ENCODE assay signal across 8 cellular contexts in the genomic region with DNA sequence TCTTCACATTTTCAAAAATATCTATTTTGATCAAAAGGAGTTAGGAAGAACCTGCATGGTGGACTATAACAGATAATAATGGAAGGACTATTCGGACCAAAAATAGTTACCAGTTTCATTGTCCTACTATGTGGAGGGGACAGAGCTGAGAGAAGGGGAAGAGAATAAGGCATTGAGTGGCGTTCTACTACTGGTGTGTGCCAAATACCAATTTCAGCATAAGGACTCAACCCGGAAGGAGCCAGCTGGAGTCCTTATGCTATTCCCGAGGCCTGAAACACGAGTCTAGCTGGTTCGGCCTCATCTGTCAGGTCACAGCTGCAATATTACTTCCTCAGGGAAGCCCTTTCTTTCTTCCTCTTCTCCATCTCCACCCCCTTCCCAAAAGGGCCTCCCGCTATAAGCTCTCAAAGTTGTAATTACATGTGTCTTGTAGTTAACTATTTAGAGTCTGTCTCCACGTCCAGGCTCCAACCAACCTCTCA. TPM values are rescaled to one million over a fixed set of nuclear protein-coding genes. Genes with fewer than 3 reads are reported as not detected.
DNase-seq lines count a peak whose midpoint lies in the region; ATAC-seq and TF ChIP-seq lines count a peak whose summit lies in the region.

No MANE protein-coding gene starts in this region.

- H2AFZ ChIP-seq in hepatocyte = peak overlapping the region; percentile 80

- H3K9me3 ChIP-seq in HUES6 (ENCODE audit: control insufficient read depth, insufficient read depth, low read depth, low read length) = no peaks in the 10 kb centered on the region
- no peaks in the 10 kb centered on the region for H3K9me3 ChIP-seq in hepatocyte (ENCODE audit: low read depth)
- H3K9me3 ChIP-seq in gastrocnemius medialis = no peaks in the 10 kb centered on the region

- peaks cover 2% of the 10 kb centered on the region for H3K36me3 Mint-ChIP-seq in activated naive CD8-positive, alpha-beta T cell treated with anti-CD3 and anti-CD28 coated beads, Interleukin-2, amount 50 U/mL, for 24 hours (ENCODE audit: low read depth)

- in situ Hi-C loops in gastrocnemius medialis (cut with MboI; ENCODE audit: low sequenced_read_pairs in 4 of 4) = loop anchor here in 3 of 4 donors (25.0 kb wide), 3 partner anchors 340 to 960 kb away; a partner anchor contains a TSS

- DNase-seq in DMS 273 treated with DMSO at 0.1 percent for 48 hours (lab: John Stamatoyannopoulos, UW) = peak; percentile 23
- DNase-seq in activated naive CD8-positive, alpha-beta T cell treated with anti-CD3 and anti-CD28 coated beads, Interleukin-2, amount 50 U/mL, for 24 hours = no peak
- DNase-seq in hepatocyte (ENCODE audit: low spot score) = peak; percentile 45
- peak; percentile 24 to 37 for DNase-seq in gastrocnemius medialis
- DNase-seq in NCI-H1105 (lab: John Stamatoyannopoulos, UW) = no peak

- no peaks in the 10 kb centered on the region for H3K79me2 ChIP-seq in hepatocyte

- H3K27ac Mint-ChIP-seq in activated naive CD8-positive, alpha-beta T cell treated with anti-CD3 and anti-CD28 coated beads, Interleukin-2, amount 50 U/mL, for 24 hours = peak overlapping the region; percentile 75

- WGBS in hepatocyte (ENCODE audit: low lambda C conversion rate, missing lambda C conversion rate) = 26% methylated on average over 8 of the region's 8 CpGs

- H3K27me3 ChIP-seq in HUES6 (ENCODE audit: control insufficient read depth, insufficient read depth, low read length) (no peaks in the 10 kb centered on the region), hepatocyte (no peaks in the 10 kb centered on the region), gastrocnemius medialis (no peaks in the 10 kb centered on the region)

- H3K36me3 ChIP-seq in HUES6 (ENCODE audit: control insufficient read depth, insufficient read depth, low read length) (no peaks in the 10 kb centered on the region), hepatocyte (replicated peaks; ENCODE audit: insufficient read depth, low read depth) (no peaks in the 10 kb centered on the region), gastrocnemius medialis (no peaks in the 10 kb centered on the region)

- peak overlapping the region; percentile 85 for H3K4me2 ChIP-seq in hepatocyte

- peaks cover 37% of the 10 kb centered on the region for H3K4me1 Mint-ChIP-seq in activated naive CD8-positive, alpha-beta T cell treated with anti-CD3 and anti-CD28 coated beads, Interleukin-2, amount 50 U/mL, for 24 hours

- intact Hi-C loops in gastrocnemius medialis (cut with DNase I; ENCODE audit: low total_unique reads) = loop anchor here (2.0 to 5.0 kb wide), 3 partner anchors 46 to 960 kb away; a partner anchor contains a TSS

- no peaks in the 10 kb centered on the region for H3K9me2 ChIP-seq in hepatocyte (replicated peaks; ENCODE audit: insufficient read depth)

- peaks cover 37% of the 10 kb centered on the region for H3K27me3 Mint-ChIP-seq in activated naive CD8-positive, alpha-beta T cell treated with anti-CD3 and anti-CD28 coated beads, Interleukin-2, amount 50 U/mL, for 24 hours

- H3K4me3 Mint-ChIP-seq in activated naive CD8-positive, alpha-beta T cell treated with anti-CD3 and anti-CD28 coated beads, Interleukin-2, amount 50 U/mL, for 24 hours = peak overlapping the region; percentile 81

- H3K4me3 ChIP-seq in HUES6 (ENCODE audit: low read depth, low read length) (peak overlapping the region; percentile 91), hepatocyte (peak overlapping the region; percentile 17), gastrocnemius medialis (peak overlapping the region; percentile 74 to 90 (median 86))

- TF ChIP-seq POLR2A in gastrocnemius medialis (IDR thresholded peaks at IDR 0.05) = no peak

- H3K9me3 Mint-ChIP-seq in activated naive CD8-positive, alpha-beta T cell treated with anti-CD3 and anti-CD28 coated beads, Interleukin-2, amount 50 U/mL, for 24 hours = no peaks in the 10 kb centered on the region

- H3K4me1 ChIP-seq in HUES6 (ENCODE audit: control insufficient read depth, insufficient read depth, low read length) (peaks cover 21% of the 10 kb centered on the region), hepatocyte (ENCODE audit: insufficient read depth) (peaks cover 11% of the 10 kb centered on the region), gastrocnemius medialis (peaks cover 13 to 15% of the 10 kb centered on the region in 2 donors)

- no peak for ATAC-seq in activated naive CD8-positive, alpha-beta T cell treated with anti-CD3 and anti-CD28 coated beads, Interleukin-2, amount 50 U/mL, for 24 hours
- ATAC-seq in gastrocnemius medialis (peak; percentile 41 to 43), GM18520 (IDR thresholded peaks at IDR 0.05; ENCODE audit: unreplicated experiment) (no peak), HG03095 (IDR thresholded peaks at IDR 0.05; ENCODE audit: unreplicated experiment) (no peak)

- H4K20me1 ChIP-seq in hepatocyte (ENCODE audit: insufficient read depth, poor library complexity, severe bottlenecking) = no peaks in the 10 kb centered on the region

- no peak for TF ChIP-seq CTCF in hepatocyte (IDR thresholded peaks at IDR 0.05; ENCODE audit: poor library complexity)
- TF ChIP-seq CTCF in gastrocnemius medialis (IDR thresholded peaks at IDR 0.05 in 4 of 5, conservative IDR thresholded peaks at IDR 0.05 in 1 of 5) = no peak

- peak overlapping the region; percentile 91 for H3K9ac ChIP-seq in HUES6 (ENCODE audit: low read length)

- H3K27ac ChIP-seq in HUES6 (ENCODE audit: low read depth, low read length) (peak overlapping the region; percentile 79; the same call in 1 of the 2 replicates), hepatocyte (peak overlapping the region; percentile 94), gastrocnemius medialis (peak overlapping the region; percentile 84 to 91 (median 87))

RNA-seq across cellular contexts. Expression of a gene that starts 20.5 kb away (rescaled TPM):
- total RNA-seq in hepatocyte (18.9 and 29.4 TPM in 2 replicates), gastrocnemius medialis (1 to 10 TPM; 2.2 to 7.5 (median 3.7) TPM)
- polyA plus RNA-seq in hepatocyte = 10.6 and 11.1 TPM in 2 replicates

Comparison
In these comparisons a context has a peak if more than half of its experiments do, and no peak if none do; other contexts are left out.
1. DNase-seq: peak in DMS 273 treated with DMSO at 0.1 percent for 48 hours (single experiment), hepatocyte (single experiment) and gastrocnemius medialis (2 of 2); none in activated naive CD8-positive, alpha-beta T cell treated with anti-CD3 and anti-CD28 coated beads, Interleukin-2, amount 50 U/mL, for 24 hours (single experiment) and NCI-H1105 (single experiment).
2. H3K4me3 ChIP-seq: peak in every context shown above with its lines; median percentile 91 in HUES6; 86 in gastrocnemius medialis; 17 in hepatocyte.
3. ATAC-seq: peak in gastrocnemius medialis (2 of 2); none in activated naive CD8-positive, alpha-beta T cell treated with anti-CD3 and anti-CD28 coated beads, Interleukin-2, amount 50 U/mL, for 24 hours (single experiment), GM18520 (single experiment) and HG03095 (single experiment).
4. Peak in every context shown above with its lines, with median percentiles within 50 percentile points of each other: H3K27ac ChIP-seq.